ENCODE assay signal across 16 cellular contexts in genomic region chr1:104531990-104532389, GRCh38.
"Had no signal": no experiment of that assay in that cellular context is flagged by ENCODE, and none has a peak within 500 bp of the region (broad histone marks: within the 10 kb centered on the region; RNA-seq: fewer than 3 reads in every experiment).

No MANE protein-coding gene starts in this region.

- H3K4me2 ChIP-seq: SK-N-SH had no signal

- ATAC-seq: T-cell had no signal

- DNase-seq: KBM-7, MV-4-11, NCI-H1048, NCI-H1105, NCI-H146, NCI-H1694 treated with DMSO at 0.1 percent for 48 hours, NCI-H2107, NCI-H2227 treated with DMSO at 0.1 percent for 48 hours, NCI-H524, NCI-H526 treated with DMSO at 0.1 percent for 48 hours, NCI-H774, Right ventricle myocardium superior, RPMI8226, SK-N-SH, SW 1271, T-cell had no signal

- H3K9me3 ChIP-seq: SK-N-SH had no signal

- H3K9ac ChIP-seq: SK-N-SH had no signal
